In genomic region chr12:64107776-64108175, GRCh38 we compare ENCODE assay signal across 1 cellular context.
TF ChIP-seq lines count a peak whose summit lies in the region.

No MANE protein-coding gene starts in this region.

TF ChIP-seq in GM12878, 131 proteins besides CTCF, POLR2A, EP300 and RAD21 (continued from another document):
- no peak for TF ChIP-seq PRDM15 (CRISPR knock-in tag; IDR thresholded peaks at IDR 0.05)
- no peak for TF ChIP-seq ZBTB11 (CRISPR knock-in tag; IDR thresholded peaks at IDR 0.05)
- no peak for TF ChIP-seq SIX5 (IDR thresholded peaks at IDR 0.05; ENCODE audit: low read depth, low read length, severe bottlenecking)
- no peak for TF ChIP-seq SUPT20H (IDR thresholded peaks at IDR 0.05; ENCODE audit: borderline replicate concordance, control insufficient read depth, low read depth, low read length)
- TF ChIP-seq, protein P1, sequence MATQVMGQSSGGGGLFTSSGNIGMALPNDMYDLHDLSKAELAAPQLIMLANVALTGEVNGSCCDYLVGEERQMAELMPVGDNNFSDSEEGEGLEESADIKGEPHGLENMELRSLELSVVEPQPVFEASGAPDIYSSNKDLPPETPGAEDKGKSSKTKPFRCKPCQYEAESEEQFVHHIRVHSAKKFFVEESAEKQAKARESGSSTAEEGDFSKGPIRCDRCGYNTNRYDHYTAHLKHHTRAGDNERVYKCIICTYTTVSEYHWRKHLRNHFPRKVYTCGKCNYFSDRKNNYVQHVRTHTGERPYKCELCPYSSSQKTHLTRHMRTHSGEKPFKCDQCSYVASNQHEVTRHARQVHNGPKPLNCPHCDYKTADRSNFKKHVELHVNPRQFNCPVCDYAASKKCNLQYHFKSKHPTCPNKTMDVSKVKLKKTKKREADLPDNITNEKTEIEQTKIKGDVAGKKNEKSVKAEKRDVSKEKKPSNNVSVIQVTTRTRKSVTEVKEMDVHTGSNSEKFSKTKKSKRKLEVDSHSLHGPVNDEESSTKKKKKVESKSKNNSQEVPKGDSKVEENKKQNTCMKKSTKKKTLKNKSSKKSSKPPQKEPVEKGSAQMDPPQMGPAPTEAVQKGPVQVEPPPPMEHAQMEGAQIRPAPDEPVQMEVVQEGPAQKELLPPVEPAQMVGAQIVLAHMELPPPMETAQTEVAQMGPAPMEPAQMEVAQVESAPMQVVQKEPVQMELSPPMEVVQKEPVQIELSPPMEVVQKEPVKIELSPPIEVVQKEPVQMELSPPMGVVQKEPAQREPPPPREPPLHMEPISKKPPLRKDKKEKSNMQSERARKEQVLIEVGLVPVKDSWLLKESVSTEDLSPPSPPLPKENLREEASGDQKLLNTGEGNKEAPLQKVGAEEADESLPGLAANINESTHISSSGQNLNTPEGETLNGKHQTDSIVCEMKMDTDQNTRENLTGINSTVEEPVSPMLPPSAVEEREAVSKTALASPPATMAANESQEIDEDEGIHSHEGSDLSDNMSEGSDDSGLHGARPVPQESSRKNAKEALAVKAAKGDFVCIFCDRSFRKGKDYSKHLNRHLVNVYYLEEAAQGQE (IDR thresholded peaks at IDR 0.05; ENCODE audit: low read depth, low read length), result no peak
- no peak for TF ChIP-seq SREBF1 (IDR thresholded peaks at IDR 0.05; ENCODE audit: low read length)
- no peak for TF ChIP-seq EZH2 (IDR thresholded peaks at IDR 0.05; ENCODE audit: borderline replicate concordance, control insufficient read depth, low read depth, low read length)
- no peak for TF ChIP-seq GATAD2B (conservative IDR thresholded peaks at IDR 0.05; ENCODE audit: low read depth)
